Comparison of ENCODE assay signal across 9 cellular contexts in the genomic region with DNA sequence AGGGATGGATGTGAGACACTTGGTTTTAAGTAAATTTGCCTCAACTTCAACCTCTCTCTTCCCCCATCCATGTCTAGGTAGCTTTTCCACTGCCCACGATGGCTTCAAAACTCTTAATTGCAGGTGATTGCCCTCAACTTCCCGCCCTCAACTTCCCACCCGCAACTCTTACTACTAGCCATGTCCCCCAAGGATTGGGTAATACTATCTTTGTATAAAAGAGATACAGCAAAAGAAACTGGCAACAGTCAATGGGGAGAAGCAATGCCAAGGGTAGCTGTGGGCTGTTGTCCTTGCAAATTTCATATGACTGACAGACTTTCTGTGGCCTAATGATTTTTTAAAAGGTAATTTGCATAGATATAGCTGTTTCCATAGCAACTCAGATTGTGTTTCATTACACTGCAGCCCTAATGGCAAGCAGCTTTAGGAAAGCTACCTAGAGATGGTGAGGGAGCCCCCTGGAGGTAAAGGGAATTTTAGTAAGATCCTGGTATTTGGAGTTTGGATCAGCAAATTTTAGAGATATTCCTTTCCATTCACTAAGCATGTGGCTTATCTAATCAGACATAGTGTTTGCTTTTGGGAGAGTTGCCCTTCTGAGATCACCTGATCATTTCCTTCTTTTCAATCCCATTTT.
DNase-seq lines count a peak whose midpoint lies in the region; ATAC-seq and TF ChIP-seq lines count a peak whose summit lies in the region.
"Had no signal": no experiment of that assay in that cellular context is flagged by ENCODE, and none has a peak within 500 bp of the region (broad histone marks: within the 10 kb centered on the region; RNA-seq: fewer than 3 reads in every experiment).

No MANE protein-coding gene starts in this region.

- H3K9me3 ChIP-seq in DOHH2 (ENCODE audit: control insufficient read depth, insufficient read depth, low read length), result no peaks in the 10 kb centered on the region
- H3K9me3 ChIP-seq: neutrophil had no signal

- H3K27me3 ChIP-seq in DOHH2 (ENCODE audit: control insufficient read depth, low read length), result no peaks in the 10 kb centered on the region
- H3K27me3 ChIP-seq: neutrophil had no signal

- H3K36me3 ChIP-seq in DOHH2 (ENCODE audit: control insufficient read depth, low read length), result no peaks in the 10 kb centered on the region
- H3K36me3 ChIP-seq: neutrophil had no signal

- H3K27ac ChIP-seq in DOHH2 (ENCODE audit: low read depth, low read length), result no peak overlapping the region
- H3K27ac ChIP-seq: neutrophil had no signal

- H3K4me2 ChIP-seq in DOHH2 (ENCODE audit: low read length), result no peak overlapping the region

- H3K4me1 ChIP-seq in DOHH2 (ENCODE audit: control insufficient read depth, low read length), result no peaks in the 10 kb centered on the region

- ATAC-seq in GM18498 (IDR thresholded peaks at IDR 0.05; ENCODE audit: unreplicated experiment), result no peak

- H4K20me1 ChIP-seq in DOHH2 (ENCODE audit: control insufficient read depth, insufficient read depth, low read depth, low read length), result no peaks in the 10 kb centered on the region

- no peaks in the 10 kb centered on the region for H3K79me2 ChIP-seq in DOHH2 (ENCODE audit: control insufficient read depth, low read length)

- H3K9me3 Mint-ChIP-seq in osteocyte (ENCODE audit: unreplicated experiment), result no peaks in the 10 kb centered on the region

- peak; percentile 16 for DNase-seq in HFF-Myc (ENCODE audit: extremely low read depth, low read depth)
- peak; percentile 89 for DNase-seq in NCI-H526 treated with DMSO at 0.1 percent for 48 hours (lab: John Stamatoyannopoulos, UW)
- peak; percentile 30 to 38 for DNase-seq in dermis microvascular lymphatic vessel endothelial cell (ENCODE audit: low read depth in 2 of 2)
- no peak for DNase-seq in osteocyte (ENCODE audit: extremely low spot score, unreplicated experiment)
- no peak for DNase-seq in NCI-H187 (lab: John Stamatoyannopoulos, UW)
- no peak for DNase-seq in NCI-H128 (lab: John Stamatoyannopoulos, UW; ENCODE audit: unreplicated experiment)

- H3K27ac Mint-ChIP-seq in osteocyte (ENCODE audit: unreplicated experiment), result no peak overlapping the region

- no peaks in the 10 kb centered on the region for H3K36me3 Mint-ChIP-seq in osteocyte (ENCODE audit: unreplicated experiment)

- no peaks in the 10 kb centered on the region for H3F3A ChIP-seq in DOHH2 (ENCODE audit: control insufficient read depth, insufficient read depth)

- no peaks in the 10 kb centered on the region for H3K4me1 Mint-ChIP-seq in osteocyte (ENCODE audit: unreplicated experiment)

- H3K27me3 Mint-ChIP-seq in osteocyte (ENCODE audit: unreplicated experiment), result peaks cover 7% of the 10 kb centered on the region

- H3K4me3 ChIP-seq in DOHH2 (ENCODE audit: low read length) (no peak overlapping the region), HFF-Myc (replicated peaks; ENCODE audit: low read depth, low read length) (no peak overlapping the region)

- TF ChIP-seq CTCF in DOHH2 (IDR thresholded peaks at IDR 0.05; ENCODE audit: low read depth, low read length, poor library complexity, severe bottlenecking) (peak; percentile 35), HFF-Myc (IDR thresholded peaks at IDR 0.05; ENCODE audit: low read depth, low read length, missing control alignments) (peak; percentile 50), osteocyte (IDR thresholded peaks at IDR 0.05) (peak; percentile 70)

- H3K4me3 Mint-ChIP-seq in osteocyte (ENCODE audit: unreplicated experiment), result no peak overlapping the region

- no peaks in the 10 kb centered on the region for H3K9me2 ChIP-seq in DOHH2 (replicated peaks; ENCODE audit: control insufficient read depth, low read length)

Comparison
In these comparisons a context has a peak if more than half of its experiments do, and no peak if none do; other contexts are left out.
1. DNase-seq: peak in HFF-Myc (single experiment), NCI-H526 treated with DMSO at 0.1 percent for 48 hours (single experiment) and dermis microvascular lymphatic vessel endothelial cell (2 of 2); none in osteocyte (single experiment), NCI-H187 (0 of 2) and NCI-H128 (single experiment).
2. Peak in every context shown above with its lines, with median percentiles within 50 percentile points of each other: CTCF ChIP-seq.